6 cellular contexts compared by ENCODE assay signal in the genomic region with DNA sequence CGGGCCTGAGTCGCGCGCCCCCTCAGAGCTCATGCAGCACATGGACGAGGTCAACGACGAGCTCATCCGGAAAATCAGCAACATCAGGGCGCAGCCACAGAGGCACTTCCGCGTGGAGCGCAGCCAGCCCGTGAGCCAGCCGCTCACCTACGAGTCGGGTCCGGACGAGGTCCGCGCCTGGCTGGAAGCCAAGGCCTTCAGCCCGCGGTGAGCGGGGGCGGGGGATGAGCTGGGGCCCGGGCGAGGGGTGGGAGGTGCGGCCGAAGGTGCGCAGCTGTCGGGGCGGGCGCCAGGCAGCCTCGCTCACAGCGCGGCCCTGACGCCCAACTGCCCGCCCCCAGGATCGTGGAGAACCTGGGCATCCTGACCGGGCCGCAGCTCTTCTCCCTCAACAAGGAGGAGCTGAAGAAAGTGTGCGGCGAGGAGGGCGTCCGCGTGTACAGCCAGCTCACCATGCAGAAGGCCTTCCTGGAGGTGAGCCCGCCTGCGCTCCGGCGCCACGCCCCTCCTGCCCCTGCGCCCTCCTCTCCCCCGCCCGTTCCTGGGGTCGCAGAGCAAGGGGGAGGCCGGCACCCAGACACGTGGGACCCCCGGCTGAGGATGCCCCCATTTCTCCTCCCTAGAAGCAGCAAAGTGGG. TPM values are rescaled to one million over a fixed set of nuclear protein-coding genes. Genes with fewer than 3 reads are reported as not detected.
DNase-seq lines count a peak whose midpoint lies in the region; ATAC-seq and TF ChIP-seq lines count a peak whose summit lies in the region.

No MANE protein-coding gene starts in this region.

- H3K36me3 Mint-ChIP-seq in CD4-positive, alpha-beta memory T cell, result no peaks in the 10 kb centered on the region
- H3K36me3 Mint-ChIP-seq in naive thymus-derived CD8-positive, alpha-beta T cell, result peaks cover 0 to 2% (median 0%) of the 10 kb centered on the region in 3 donors
- peaks cover 3% of the 10 kb centered on the region for H3K36me3 Mint-ChIP-seq in chondrocyte (ENCODE audit: low read depth)

- H3K4me1 ChIP-seq in CD4-positive, alpha-beta memory T cell (ENCODE audit: insufficient read depth, low read length), result peaks cover 38% of the 10 kb centered on the region
- peaks cover 31% of the 10 kb centered on the region for H3K4me1 ChIP-seq in adipocyte (ENCODE audit: control insufficient read depth, insufficient read depth, low read length)

- H3K27ac Mint-ChIP-seq in CD4-positive, alpha-beta memory T cell, result peak overlapping the region in 3 of 7 donors; percentile 36 to 65 (median 36)
- H3K27ac Mint-ChIP-seq in naive thymus-derived CD8-positive, alpha-beta T cell, result peak overlapping the region in 6 of 10 donors; percentile 10 to 81 (median 65)
- no peak overlapping the region for H3K27ac Mint-ChIP-seq in chondrocyte (ENCODE audit: unreplicated experiment)

- H3K27ac ChIP-seq in CD4-positive, alpha-beta memory T cell (ENCODE audit: low read depth, low read length), result no peak overlapping the region

- peak overlapping the region; percentile 61 to 83 (median 70) for H3K4me3 Mint-ChIP-seq in CD4-positive, alpha-beta memory T cell
- peak overlapping the region; percentile 57 to 81 (median 71) for H3K4me3 Mint-ChIP-seq in naive thymus-derived CD8-positive, alpha-beta T cell
- H3K4me3 Mint-ChIP-seq in chondrocyte (ENCODE audit: unreplicated experiment), result no peak overlapping the region

- H3K4me1 Mint-ChIP-seq in CD4-positive, alpha-beta memory T cell, result peaks cover 6 to 20% (median 13%) of the 10 kb centered on the region in 4 donors
- H3K4me1 Mint-ChIP-seq in naive thymus-derived CD8-positive, alpha-beta T cell, result peaks cover 6 to 29% (median 16%) of the 10 kb centered on the region in 4 donors
- H3K4me1 Mint-ChIP-seq in chondrocyte (ENCODE audit: low read depth), result peaks cover 10% of the 10 kb centered on the region

- intact Hi-C loops in CD4-positive, alpha-beta memory T cell (cut with micrococcal nuclease), result loop anchor here (10.0 kb wide), 1 partner anchor 272 kb away; a partner anchor contains a TSS

- H3K36me3 ChIP-seq in CD4-positive, alpha-beta memory T cell (ENCODE audit: insufficient read depth, low read length), result no peaks in the 10 kb centered on the region
- no peaks in the 10 kb centered on the region for H3K36me3 ChIP-seq in adipocyte (ENCODE audit: control insufficient read depth, insufficient read depth, low read length, severe bottlenecking)

- peak; percentile 45 to 64 (median 50) for DNase-seq in CD4-positive, alpha-beta memory T cell
- DNase-seq in NCI-H2227 treated with DMSO at 0.1 percent for 48 hours (lab: John Stamatoyannopoulos, UW), result peak; percentile 74
- DNase-seq in adipocyte (ENCODE audit: low read depth), result peak; percentile 22
- peak in 7 of 10 donors; percentile 26 to 73 (median 49) for DNase-seq in naive thymus-derived CD8-positive, alpha-beta T cell
- DNase-seq in chondrocyte (ENCODE audit: low spot score), result no peak
- DNase-seq in NCI-H1436 treated with DMSO at 0.1 percent for 48 hours (lab: John Stamatoyannopoulos, UW), result no peak

- H3K9me3 ChIP-seq in CD4-positive, alpha-beta memory T cell (ENCODE audit: control insufficient read depth in 1 of 2, low read length in 2 of 2), result no peaks in the 10 kb centered on the region
- no peaks in the 10 kb centered on the region for H3K9me3 ChIP-seq in adipocyte (ENCODE audit: control insufficient read depth, low read length)

- H3K9me3 Mint-ChIP-seq in CD4-positive, alpha-beta memory T cell, result peaks cover 0 to 2% (median 0%) of the 10 kb centered on the region in 8 donors
- no peaks in the 10 kb centered on the region for H3K9me3 Mint-ChIP-seq in naive thymus-derived CD8-positive, alpha-beta T cell
- H3K9me3 Mint-ChIP-seq in chondrocyte (ENCODE audit: low read depth), result no peaks in the 10 kb centered on the region

- peaks cover 2 to 3% of the 10 kb centered on the region in 2 donors for H3K27me3 Mint-ChIP-seq in CD4-positive, alpha-beta memory T cell
- H3K27me3 Mint-ChIP-seq in naive thymus-derived CD8-positive, alpha-beta T cell, result peaks cover 4 to 9% (median 5%) of the 10 kb centered on the region in 5 donors
- H3K27me3 Mint-ChIP-seq in chondrocyte (ENCODE audit: low read depth), result no peaks in the 10 kb centered on the region

- H3K27me3 ChIP-seq in CD4-positive, alpha-beta memory T cell (ENCODE audit: insufficient read depth, low read length), result peaks cover 7% of the 10 kb centered on the region
- no peaks in the 10 kb centered on the region for H3K27me3 ChIP-seq in adipocyte (replicated peaks; ENCODE audit: control insufficient read depth, insufficient read depth, low read length)

- CTCF ChIA-PET in CD4-positive, alpha-beta memory T cell (lab: Charles Lee; ENCODE audit: partially characterized antibody), result interaction anchor here (0.6 to 6.1 kb wide), 25 partner anchors 11 to 372 kb away, joined by 3 to 41 read pairs (median 5); a partner anchor contains a TSS

- H3K4me3 ChIP-seq in CD4-positive, alpha-beta memory T cell (ENCODE audit: low read length in 2 of 2), result peak overlapping the region in 1 of 2 donors; percentile 51
- H3K4me3 ChIP-seq in adipocyte (ENCODE audit: low read length), result no peak overlapping the region

- peak; percentile 48 to 68 for ATAC-seq in naive thymus-derived CD8-positive, alpha-beta T cell

- POLR2A ChIA-PET in CD4-positive, alpha-beta memory T cell (lab: Charles Lee; ENCODE audit: partially characterized antibody), result interaction anchor here (0.7 to 7.7 kb wide), 19 partner anchors 11 to 190 kb away, joined by 3 to 109 read pairs (median 6); a partner anchor contains a TSS
- POLR2A ChIA-PET in naive thymus-derived CD8-positive, alpha-beta T cell (lab: Charles Lee), result interaction anchor here (0.6 to 10.3 kb wide), 24 partner anchors 11 to 190 kb away, joined by 3 to 109 read pairs (median 4); a partner anchor contains a TSS

- TF ChIP-seq CTCF in chondrocyte (IDR thresholded peaks at IDR 0.05), result no peak

- peak overlapping the region; percentile 73 for H3K9ac ChIP-seq in adipocyte (ENCODE audit: low read length)

RNA-seq across cellular contexts. Expression of a gene that starts 20.4 kb away (rescaled TPM):
- 10 to 100 TPM; 17.4 to 17.8 TPM for total RNA-seq in CD4-positive, alpha-beta memory T cell
- polyA plus RNA-seq in CD4-positive, alpha-beta memory T cell, result 10 to 100 TPM; 15.4 to 19.5 TPM
- total RNA-seq in naive thymus-derived CD8-positive, alpha-beta T cell, result 1 to 10 TPM; 8.2 to 9.7 TPM
- 10 to 100 TPM in 2 of 3 donors, 1 to 10 TPM in 1; 9.6 to 20.4 (median 14.8) TPM for polyA plus RNA-seq in naive thymus-derived CD8-positive, alpha-beta T cell
- 17.2 to 51.6 TPM (median 45.7 TPM) in 3 replicates for total RNA-seq in chondrocyte

RNA-seq across cellular contexts. Expression of a gene that starts 20.9 kb away (rescaled TPM):
- 10 to 100 TPM; 80.4 to 90.5 TPM for total RNA-seq in CD4-positive, alpha-beta memory T cell
- polyA plus RNA-seq in CD4-positive, alpha-beta memory T cell, result 100 to 1,000 TPM; 174 to 244 TPM
- 100 to 1,000 TPM; 120 to 124 TPM for total RNA-seq in naive thymus-derived CD8-positive, alpha-beta T cell
- 100 to 1,000 TPM; 160 to 173 (median 166) TPM for polyA plus RNA-seq in naive thymus-derived CD8-positive, alpha-beta T cell
- total RNA-seq in chondrocyte, result 128 to 227 TPM (median 151 TPM) in 3 replicates

RNA-seq across cellular contexts. Expression of a gene that starts 30.8 kb away (rescaled TPM):
- 10 to 100 TPM; 44.7 to 47.3 TPM for total RNA-seq in CD4-positive, alpha-beta memory T cell
- polyA plus RNA-seq in CD4-positive, alpha-beta memory T cell, result 10 to 100 TPM; 27.0 to 32.6 TPM
- total RNA-seq in naive thymus-derived CD8-positive, alpha-beta T cell, result 10 to 100 TPM; 46.0 to 49.2 TPM
- 10 to 100 TPM; 22.2 to 44.6 (median 32.4) TPM for polyA plus RNA-seq in naive thymus-derived CD8-positive, alpha-beta T cell
- 16.9 to 31.3 TPM (median 20.3 TPM) in 3 replicates for total RNA-seq in chondrocyte

RNA-seq across cellular contexts. Expression of a gene that starts 31.4 kb away (rescaled TPM):
- total RNA-seq in CD4-positive, alpha-beta memory T cell, result 10 to 100 TPM; 41.3 to 44.3 TPM
- 10 to 100 TPM; 34.5 to 50.8 TPM for polyA plus RNA-seq in CD4-positive, alpha-beta memory T cell
- 10 to 100 TPM; 46.5 to 51.0 TPM for total RNA-seq in naive thymus-derived CD8-positive, alpha-beta T cell
- polyA plus RNA-seq in naive thymus-derived CD8-positive, alpha-beta T cell, result 10 to 100 TPM; 27.0 to 58.2 (median 27.9) TPM
- total RNA-seq in chondrocyte, result 67.6 to 70.4 TPM (median 67.9 TPM) in 3 replicates

RNA-seq across cellular contexts. Expression of a gene that starts 50.9 kb away (rescaled TPM):
- 10 to 100 TPM; 51.5 to 64.9 TPM for total RNA-seq in CD4-positive, alpha-beta memory T cell
- 10 to 100 TPM in 1 of 2 donors, 1 to 10 TPM in 1; 4.3 to 15.0 TPM for polyA plus RNA-seq in CD4-positive, alpha-beta memory T cell
- total RNA-seq in naive thymus-derived CD8-positive, alpha-beta T cell, result 10 to 100 TPM; 57.0 to 65.6 TPM
- 10 to 100 TPM in 2 of 3 donors, 1 to 10 TPM in 1; 7.2 to 20.7 (median 12.8) TPM for polyA plus RNA-seq in naive thymus-derived CD8-positive, alpha-beta T cell
- 47.2 to 55.0 TPM (median 52.3 TPM) in 3 replicates for total RNA-seq in chondrocyte

Comparison
In these comparisons a context has a peak if more than half of its experiments do, and no peak if none do; other contexts are left out.
1. DNase-seq: peak in CD4-positive, alpha-beta memory T cell (5 of 5), NCI-H2227 treated with DMSO at 0.1 percent for 48 hours (single experiment), adipocyte (single experiment) and naive thymus-derived CD8-positive, alpha-beta T cell (7 of 10); none in chondrocyte (single experiment) and NCI-H1436 treated with DMSO at 0.1 percent for 48 hours (single experiment).